ENCODE assay signal across 8 cellular contexts in genomic region chr18:70380915-70381896, GRCh38.
DNase-seq lines count a peak whose midpoint lies in the region; ATAC-seq and TF ChIP-seq lines count a peak whose summit lies in the region.
"Had no signal": no experiment of that assay in that cellular context is flagged by ENCODE, and none has a peak within 500 bp of the region (broad histone marks: within the 10 kb centered on the region; RNA-seq: fewer than 3 reads in every experiment).

No MANE protein-coding gene starts in this region.

- POLR2A ChIA-PET in IMR-90 (lab: Charles Lee; ENCODE audit: unreplicated experiment) (interaction anchor here (0.6 kb wide), 1 partner anchor 106 kb away, joined by 3 read pairs; no protein-coding TSS in a partner anchor), OCI-LY7 (lab: Charles Lee) (interaction anchor here (0.5 kb wide), 1 partner anchor 24 kb away, joined by 3 read pairs; no protein-coding TSS in a partner anchor)

- H4K8ac ChIP-seq in IMR-90 (ENCODE audit: low read depth in 2 of 2, low read length in 2 of 2), result peak overlapping the region in 1 of 2 experiments; percentile 76; a peak in 2 of 4 replicates

- no TSS peak for BruUV-seq in IMR-90 (replicated peaks; lab: Mats Ljungman, UMichigan)
- BruUV-seq in OCI-LY7 (replicated peaks; lab: Mats Ljungman, UMichigan), result no TSS peak

- H3K9me1 ChIP-seq in IMR-90 (ENCODE audit: insufficient read depth, low read length), result peaks cover 13% of the 10 kb centered on the region

- H3K4me1 ChIP-seq in IMR-90 (ENCODE audit: control insufficient read depth, insufficient read depth, low read length) (peaks cover 15% of the 10 kb centered on the region), OCI-LY7 (ENCODE audit: insufficient read depth, low read length, poor library complexity, severe bottlenecking) (no peaks in the 10 kb centered on the region)

- in situ Hi-C loops in IMR-90 (cut with MboI; ENCODE audit: low sequenced_read_pairs), result no loop called here

- H3K9ac ChIP-seq in IMR-90 (ENCODE audit: low read depth, low read length), result no peak overlapping the region

- 97% methylated on average over 5 of the region's 23 CpGs; no CpG with 5 or more reads in 1 of the 2 experiments for WGBS in IMR-90 (ENCODE audit: extremely low coverage in 2 of 2, insufficient read length in 1 of 2), 2 experiments

- TF ChIP-seq CTCF in IMR-90 (conservative IDR thresholded peaks at IDR 0.05; ENCODE audit: low read depth, low read length) (no peak), OCI-LY7 (conservative IDR thresholded peaks at IDR 0.05; ENCODE audit: low read length) (no peak)

- no peak overlapping the region for H4K91ac ChIP-seq in IMR-90 (ENCODE audit: insufficient read depth, low read depth, low read length)

- no peak for TF ChIP-seq RAD21 in IMR-90 (IDR thresholded peaks at IDR 0.05; ENCODE audit: low read length)

- H3K4ac ChIP-seq in IMR-90 (ENCODE audit: low read depth, low read length), result peak overlapping the region; percentile 58; the same call in 1 of the 2 replicates

- H2BK120ac ChIP-seq in IMR-90 (ENCODE audit: low read depth, low read length), result peak overlapping the region; percentile 82

- H3K18ac ChIP-seq in IMR-90 (ENCODE audit: low read depth, low read length), result no peak overlapping the region

- H3K14ac ChIP-seq in IMR-90 (replicated peaks; ENCODE audit: low read depth, low read length), result 0 out of 2 replicates have a peak overlapping the region, but pooled peaks have one; percentile 36

- peak overlapping the region; percentile 9; the same call in 1 of the 2 replicates for H2BK20ac ChIP-seq in IMR-90 (ENCODE audit: low read depth, low read length)

- TF ChIP-seq POLR2A in IMR-90 (IDR thresholded peaks at IDR 0.05; ENCODE audit: low read depth, low read length), result no peak

- H3K4me2 ChIP-seq in IMR-90 (ENCODE audit: low read depth, low read length) (no peak overlapping the region), OCI-LY7 (ENCODE audit: low read length) (no peak overlapping the region)

- H2AFZ ChIP-seq in IMR-90 (replicated peaks; ENCODE audit: low read length, poor library complexity), result no peak overlapping the region
- H2AFZ ChIP-seq in OCI-LY7 (ENCODE audit: low read length), result no peak overlapping the region

- no peaks in the 10 kb centered on the region for H3K79me2 ChIP-seq in OCI-LY7 (ENCODE audit: insufficient read depth, low read depth, low read length)

- no peak overlapping the region for H2BK5ac ChIP-seq in IMR-90 (ENCODE audit: low read depth, low read length, poor library complexity, severe bottlenecking)

- CTCF ChIA-PET in IMR-90 (lab: Yijun Ruan, JAX), result interaction anchor here (0.7 kb wide), 1 partner anchor 53 kb away, joined by 3 read pairs; no protein-coding TSS in a partner anchor
- CTCF ChIA-PET in OCI-LY7 (lab: Charles Lee; ENCODE audit: unreplicated experiment), result no interaction called here

- H3K36me3 ChIP-seq in IMR-90 (ENCODE audit: control insufficient read depth, insufficient read depth, low read length) (no peaks in the 10 kb centered on the region), OCI-LY7 (ENCODE audit: insufficient read depth, low read length) (no peaks in the 10 kb centered on the region)

- no peaks in the 10 kb centered on the region for H3K9me3 ChIP-seq in IMR-90 (ENCODE audit: control insufficient read depth, insufficient read depth, low read length)
- no peaks in the 10 kb centered on the region for H3K9me3 ChIP-seq in OCI-LY7 (ENCODE audit: low read length)

- H4K5ac ChIP-seq in IMR-90 (ENCODE audit: low read depth, low read length), result no peak overlapping the region

- H3K27ac ChIP-seq in IMR-90 (ENCODE audit: insufficient read depth, low read length) (no peak overlapping the region), epithelial cell of prostate (peak overlapping the region; percentile 93), OCI-LY7 (ENCODE audit: low read depth, low read length, poor library complexity, severe bottlenecking) (no peak overlapping the region)

- peak overlapping the region; percentile 52; the same call in 1 of the 2 replicates for H3K23ac ChIP-seq in IMR-90 (ENCODE audit: low read depth, low read length)

- dilution Hi-C loops in IMR-90 (cut with HindIII; ENCODE audit: low sequenced_read_pairs, unreplicated experiment), result no loop called here

- H2BK15ac ChIP-seq in IMR-90 (ENCODE audit: low read depth, low read length), result peak overlapping the region; percentile 84; the same call in 1 of the 3 replicates

- H4K20me1 ChIP-seq in IMR-90 (ENCODE audit: insufficient read depth, low read length), result no peaks in the 10 kb centered on the region
- H4K20me1 ChIP-seq in OCI-LY7 (ENCODE audit: insufficient read depth, low read length), result no peaks in the 10 kb centered on the region

- no peaks in the 10 kb centered on the region for H3K9me2 ChIP-seq in OCI-LY7 (ENCODE audit: insufficient read depth, low read length)

- no peak for ATAC-seq in IMR-90 (ENCODE audit: low read depth)
- ATAC-seq in HG02938 (IDR thresholded peaks at IDR 0.05; ENCODE audit: unreplicated experiment), result no peak
- ATAC-seq: activated T-cell treated with anti-CD3 and anti-CD28 coated beads, Interleukin-2, amount 50 U/mL, for 4 hours had no signal

- no peak overlapping the region for H2AK9ac ChIP-seq in IMR-90 (replicated peaks; ENCODE audit: low read depth, low read length, poor library complexity)

- DNase-seq in IMR-90 (no peak), NCI-H526 treated with DMSO at 0.1 percent for 48 hours (lab: John Stamatoyannopoulos, UW) (peak; percentile 88), epithelial cell of prostate (ENCODE audit: low read depth, low spot score) (no peak), posterior cingulate gyrus (peak; percentile 44 to 96 (median 76)), OCI-LY7 (ENCODE audit: low spot score) (no peak)
- DNase-seq in activated CD4-positive, CD25-positive, alpha-beta regulatory T cell treated with anti-CD3 and anti-CD28 coated beads, Interleukin-2, amount 50 U/mL, for 72 hours, result no peak
- DNase-seq: activated T-cell treated with anti-CD3 and anti-CD28 coated beads, Interleukin-2, amount 50 U/mL, for 4 hours had no signal

- no peak overlapping the region for H3K56ac ChIP-seq in IMR-90 (ENCODE audit: extremely low read depth, insufficient read depth, low read length)

- intact Hi-C loops in IMR-90 (cut with micrococcal nuclease), result no loop called here
- intact Hi-C loops in posterior cingulate gyrus (cut with DNase I), result no loop called here
- intact Hi-C loops in OCI-LY7 (cut with micrococcal nuclease; ENCODE audit: unreplicated experiment), result no loop called here

- H2AK5ac ChIP-seq in IMR-90 (ENCODE audit: low read depth, low read length), result peak overlapping the region; percentile 70; the same call in 1 of the 2 replicates

- H3K79me1 ChIP-seq in IMR-90 (ENCODE audit: low read depth in 1 of 2, low read length in 2 of 2), result no peaks in the 10 kb centered on the region; a peak in 1 of 4 replicates

- no peak overlapping the region for H3K4me3 ChIP-seq in IMR-90 (ENCODE audit: insufficient read depth, low read depth, low read length)
- no peak overlapping the region for H3K4me3 ChIP-seq in OCI-LY7 (ENCODE audit: low read depth, low read length, poor library complexity, severe bottlenecking)

- H3K27me3 ChIP-seq in IMR-90 (ENCODE audit: control insufficient read depth, insufficient read depth, low read length), result no peaks in the 10 kb centered on the region

TF ChIP-seq in IMR-90, 13 proteins besides CTCF, POLR2A, EP300 and RAD21:
- no peak for TF ChIP-seq CEBPB (IDR thresholded peaks at IDR 0.05; ENCODE audit: low read depth, low read length)

Comparison
In these comparisons a context has a peak if more than half of its experiments do, and no peak if none do; other contexts are left out.
1. DNase-seq: peak in NCI-H526 treated with DMSO at 0.1 percent for 48 hours (single experiment) and posterior cingulate gyrus (10 of 10); none in IMR-90 (single experiment), epithelial cell of prostate (single experiment), OCI-LY7 (single experiment) and activated CD4-positive, CD25-positive, alpha-beta regulatory T cell treated with anti-CD3 and anti-CD28 coated beads, Interleukin-2, amount 50 U/mL, for 72 hours (single experiment).